ENCODE assay signal across 25 cellular contexts in genomic region chr14:27411021-27411420, GRCh38.
DNase-seq lines count a peak whose midpoint lies in the region; ATAC-seq and TF ChIP-seq lines count a peak whose summit lies in the region.
"Had no signal": no experiment of that assay in that cellular context is flagged by ENCODE, and none has a peak within 500 bp of the region (broad histone marks: within the 10 kb centered on the region; RNA-seq: fewer than 3 reads in every experiment).

No MANE protein-coding gene starts in this region.

- H3K4me3 ChIP-seq in AG10803 (ENCODE audit: low read length) = no peak overlapping the region
- H3K4me3 ChIP-seq: BLaER1 treated with 17β-estradiol and CSF1 and Interleukin-3, amounts not matched to agents 10 nM and 100 nM; GM23338; HAP-1; SK-N-MC had no signal

- no peak for TF ChIP-seq CTCF in AG10803 (conservative IDR thresholded peaks at IDR 0.05; ENCODE audit: low read length)

- peak; percentile 22 for DNase-seq in AG10803 (ENCODE audit: low read depth)
- DNase-seq in NCI-H460 (ENCODE audit: extremely low read depth, low read depth) = peak; percentile 4
- peak; percentile 69 for DNase-seq in astrocyte of the hippocampus (ENCODE audit: low read depth, low spot score)
- peak; percentile 53 for DNase-seq in fibroblast of the conjunctiva (ENCODE audit: low read depth)
- no peak for DNase-seq in stimulated activated CD4-positive, alpha-beta T cell treated with anti-CD3 and anti-CD28 coated beads, Interleukin-4, amount 100 ng/mL, for 4 hours
- DNase-seq in cerebellum (ENCODE audit: low spot score) = no peak
- DNase-seq in EL = no peak
- DNase-seq: AML-193; CD4-positive, alpha-beta T cell; HFFc6; IMR-90; KG1; NCI-H1092; NCI-H1417 treated with DMSO at 0.1 percent for 48 hours; NCI-H1694 treated with DMSO at 0.1 percent for 48 hours; NCI-H2081; NCI-H2227 treated with DMSO at 0.1 percent for 48 hours; NCI-H524 treated with DMSO at 0.1 percent for 48 hours; NCI-H774; SIG-M5 had no signal

- no peak for ATAC-seq in HG03469 (IDR thresholded peaks at IDR 0.05; ENCODE audit: unreplicated experiment)
- ATAC-seq: GM23338 had no signal

Comparison
In these comparisons a context has a peak if more than half of its experiments do, and no peak if none do; other contexts are left out.
1. DNase-seq: peak in AG10803 (single experiment), NCI-H460 (single experiment), astrocyte of the hippocampus (single experiment) and fibroblast of the conjunctiva (single experiment); none in stimulated activated CD4-positive, alpha-beta T cell treated with anti-CD3 and anti-CD28 coated beads, Interleukin-4, amount 100 ng/mL, for 4 hours (0 of 2), cerebellum (single experiment) and EL (single experiment).